31 cellular contexts compared by ENCODE assay signal in the genomic region with DNA sequence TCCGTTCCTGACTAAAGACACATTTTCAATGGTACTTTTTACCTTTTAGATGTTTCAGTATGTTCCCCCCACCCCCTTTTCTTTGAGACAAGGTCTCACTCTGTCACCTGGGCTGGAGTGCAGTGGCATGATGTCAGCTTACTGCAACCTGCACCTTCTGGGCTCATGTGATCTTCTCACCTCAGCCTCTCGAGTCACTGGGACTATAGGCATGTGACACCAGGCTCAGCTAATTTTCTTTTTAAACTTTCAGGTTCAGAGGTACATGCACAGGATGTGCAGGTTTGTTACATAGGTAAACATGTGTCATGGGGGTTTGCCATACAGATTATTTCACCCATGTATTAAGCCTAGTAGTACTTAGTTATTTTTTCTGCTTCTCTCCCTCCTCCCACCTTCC.
DNase-seq lines count a peak whose midpoint lies in the region; ATAC-seq and TF ChIP-seq lines count a peak whose summit lies in the region.
"Had no signal": no experiment of that assay in that cellular context is flagged by ENCODE, and none has a peak within 500 bp of the region (broad histone marks: within the 10 kb centered on the region; RNA-seq: fewer than 3 reads in every experiment).

No MANE protein-coding gene starts in this region.

- H3K79me2 ChIP-seq in MM.1S (ENCODE audit: low read length) = no peaks in the 10 kb centered on the region

- 0 out of 2 replicates have a peak overlapping the region, but pooled peaks have one; percentile 8 for H3K4me2 ChIP-seq in MM.1S (ENCODE audit: low read depth, low read length)
- H3K4me2 ChIP-seq: KMS-11 had no signal

- peaks cover 32% of the 10 kb centered on the region for H3K4me1 Mint-ChIP-seq in activated naive CD8-positive, alpha-beta T cell treated with anti-CD3 and anti-CD28 coated beads, Interleukin-2, amount 10 ng/mL, durations not matched to agents 7 days and 5 days
- peaks cover 40% of the 10 kb centered on the region for H3K4me1 Mint-ChIP-seq in activated naive CD8-positive, alpha-beta T cell treated with anti-CD3 and anti-CD28 coated beads, Interleukin-2, amount 50 U/mL, for 24 hours
- peaks cover 38% of the 10 kb centered on the region for H3K4me1 Mint-ChIP-seq in central memory CD8-positive, alpha-beta T cell

- ATAC-seq in activated naive CD8-positive, alpha-beta T cell treated with anti-CD3 and anti-CD28 coated beads, Interleukin-2, amount 10 ng/mL, durations not matched to agents 7 days and 5 days (ENCODE audit: low read depth) = no peak
- ATAC-seq in activated naive CD8-positive, alpha-beta T cell treated with anti-CD3 and anti-CD28 coated beads, Interleukin-2, amount 50 U/mL, for 24 hours = no peak
- ATAC-seq in central memory CD8-positive, alpha-beta T cell (replicated peaks; ENCODE audit: extremely low read depth, poor library complexity, severe bottlenecking) = peak; percentile 65
- ATAC-seq in GM18517 (IDR thresholded peaks at IDR 0.05; ENCODE audit: unreplicated experiment) (no peak), HG03095 (IDR thresholded peaks at IDR 0.05; ENCODE audit: unreplicated experiment) (no peak)
- ATAC-seq: body of pancreas, esophagus mucosa, left lobe of liver had no signal

- peaks cover 63% of the 10 kb centered on the region for H3K4me1 ChIP-seq in MM.1S (ENCODE audit: low read length)
- H3K4me1 ChIP-seq: right atrium auricular region, SJCRH30, testis had no signal

- no peaks in the 10 kb centered on the region for H3K9me2 ChIP-seq in MM.1S (replicated peaks; ENCODE audit: insufficient read depth, low read length)

- no peak overlapping the region for H3K4me3 Mint-ChIP-seq in activated naive CD8-positive, alpha-beta T cell treated with anti-CD3 and anti-CD28 coated beads, Interleukin-2, amount 10 ng/mL, durations not matched to agents 7 days and 5 days
- no peak overlapping the region for H3K4me3 Mint-ChIP-seq in activated naive CD8-positive, alpha-beta T cell treated with anti-CD3 and anti-CD28 coated beads, Interleukin-2, amount 50 U/mL, for 24 hours
- peak overlapping the region; percentile 60 for H3K4me3 Mint-ChIP-seq in central memory CD8-positive, alpha-beta T cell
- H3K4me3 Mint-ChIP-seq: activated naive CD4-positive, alpha-beta T cell treated with anti-CD3 and anti-CD28 coated beads for 36 hours; activated T-helper 1 cell treated with anti-CD3 and anti-CD28 coated beads, Interleukin-12 subunit alpha, Interleukin-12 subunit beta, Interleukin-2, Interleukin-4 antibody, amounts not matched to agents 30 ng/mL and 10 ng/mL and 1 ng/mL, durations not matched to agents 14 hours and 24 hours and 36 hours had no signal

- no peak for TF ChIP-seq CTCF in MM.1S (IDR thresholded peaks at IDR 0.05; ENCODE audit: low read length)

- no peak for DNase-seq in activated naive CD8-positive, alpha-beta T cell treated with anti-CD3 and anti-CD28 coated beads, Interleukin-2, amount 10 ng/mL, durations not matched to agents 7 days and 5 days
- no peak for DNase-seq in activated naive CD8-positive, alpha-beta T cell treated with anti-CD3 and anti-CD28 coated beads, Interleukin-2, amount 50 U/mL, for 24 hours
- DNase-seq in MM.1S = peak; percentile 58
- DNase-seq in central memory CD8-positive, alpha-beta T cell (ENCODE audit: low spot score in 2 of 2) = no peak
- DNase-seq in NCI-H226 = no peak
- no peak for DNase-seq in activated naive CD4-positive, alpha-beta T cell treated with Interleukin-2 at 50 U/mL for 16 hours
- DNase-seq: activated CD4-positive, alpha-beta T cell treated with anti-CD3 and anti-CD28 coated beads, Interleukin-2, amount 50 U/mL, for 4 hours; AML-193; body of pancreas; cerebellar nuclear complex; dermis blood vessel endothelial cell; DND-41; glutamatergic neuron; NCI-H1436 treated with DMSO at 0.1 percent for 48 hours; NCI-H82; posterior cingulate gyrus; RPMI8226; SJCRH30; small intestine; SW 1271; T1000; testis had no signal

- H3K9me3 ChIP-seq in MM.1S (replicated peaks; ENCODE audit: insufficient read depth, low read length) = no peaks in the 10 kb centered on the region
- H3K9me3 ChIP-seq: body of pancreas, neutrophil, right atrium auricular region, SJCRH30, testis had no signal

- no peak overlapping the region for H2AFZ ChIP-seq in MM.1S (ENCODE audit: low read length)

- peaks cover 1% of the 10 kb centered on the region for H3K9me3 Mint-ChIP-seq in activated naive CD8-positive, alpha-beta T cell treated with anti-CD3 and anti-CD28 coated beads, Interleukin-2, amount 10 ng/mL, durations not matched to agents 7 days and 5 days
- H3K9me3 Mint-ChIP-seq in activated naive CD8-positive, alpha-beta T cell treated with anti-CD3 and anti-CD28 coated beads, Interleukin-2, amount 50 U/mL, for 24 hours = no peaks in the 10 kb centered on the region
- H3K9me3 Mint-ChIP-seq in central memory CD8-positive, alpha-beta T cell = no peaks in the 10 kb centered on the region

- H3K27ac ChIP-seq in MM.1S (ENCODE audit: low read length) = peak overlapping the region; percentile 95; the same call in 1 of the 2 replicates
- H3K27ac ChIP-seq: body of pancreas, KMS-11, neutrophil, right atrium auricular region, SJCRH30, testis had no signal

- H3F3A ChIP-seq in MM.1S (ENCODE audit: insufficient read depth, low read length) = peaks cover 34% of the 10 kb centered on the region

- no peak overlapping the region for H3K4me3 ChIP-seq in MM.1S (ENCODE audit: low read length)
- H3K4me3 ChIP-seq: body of pancreas, right atrium auricular region, SJCRH30, testis had no signal

- H3K36me3 Mint-ChIP-seq in activated naive CD8-positive, alpha-beta T cell treated with anti-CD3 and anti-CD28 coated beads, Interleukin-2, amount 10 ng/mL, durations not matched to agents 7 days and 5 days = peaks cover 20% of the 10 kb centered on the region
- peaks cover 8% of the 10 kb centered on the region for H3K36me3 Mint-ChIP-seq in activated naive CD8-positive, alpha-beta T cell treated with anti-CD3 and anti-CD28 coated beads, Interleukin-2, amount 50 U/mL, for 24 hours (ENCODE audit: low read depth)
- peaks cover 3% of the 10 kb centered on the region for H3K36me3 Mint-ChIP-seq in central memory CD8-positive, alpha-beta T cell (ENCODE audit: insufficient read depth)

- no peaks in the 10 kb centered on the region for H4K20me1 ChIP-seq in MM.1S (ENCODE audit: insufficient read depth, low read length)

- H3K27ac Mint-ChIP-seq in activated naive CD8-positive, alpha-beta T cell treated with anti-CD3 and anti-CD28 coated beads, Interleukin-2, amount 10 ng/mL, durations not matched to agents 7 days and 5 days = peak overlapping the region; percentile 32
- H3K27ac Mint-ChIP-seq in activated naive CD8-positive, alpha-beta T cell treated with anti-CD3 and anti-CD28 coated beads, Interleukin-2, amount 50 U/mL, for 24 hours = no peak overlapping the region
- H3K27ac Mint-ChIP-seq in central memory CD8-positive, alpha-beta T cell (ENCODE audit: low read depth) = peak overlapping the region; percentile 56
- H3K27ac Mint-ChIP-seq: activated naive CD4-positive, alpha-beta T cell treated with anti-CD3 and anti-CD28 coated beads for 36 hours; activated T-helper 1 cell treated with anti-CD3 and anti-CD28 coated beads, Interleukin-12 subunit alpha, Interleukin-12 subunit beta, Interleukin-2, Interleukin-4 antibody, amounts not matched to agents 30 ng/mL and 10 ng/mL and 1 ng/mL, durations not matched to agents 14 hours and 24 hours and 36 hours had no signal

- H3K36me3 ChIP-seq in MM.1S (replicated peaks; ENCODE audit: insufficient read depth, low read length) = no peaks in the 10 kb centered on the region
- H3K36me3 ChIP-seq: neutrophil, right atrium auricular region, SJCRH30 had no signal

- H3K27me3 ChIP-seq in MM.1S (replicated peaks; ENCODE audit: insufficient read depth, low read length) = no peaks in the 10 kb centered on the region
- H3K27me3 ChIP-seq: body of pancreas, neutrophil, right atrium auricular region, SJCRH30, testis had no signal

- no peak overlapping the region for H3K9ac ChIP-seq in MM.1S (ENCODE audit: low read length)
- H3K9ac ChIP-seq: KMS-11 had no signal

- H3K27me3 Mint-ChIP-seq in activated naive CD8-positive, alpha-beta T cell treated with anti-CD3 and anti-CD28 coated beads, Interleukin-2, amount 10 ng/mL, durations not matched to agents 7 days and 5 days = no peaks in the 10 kb centered on the region
- H3K27me3 Mint-ChIP-seq in activated naive CD8-positive, alpha-beta T cell treated with anti-CD3 and anti-CD28 coated beads, Interleukin-2, amount 50 U/mL, for 24 hours = no peaks in the 10 kb centered on the region
- no peaks in the 10 kb centered on the region for H3K27me3 Mint-ChIP-seq in central memory CD8-positive, alpha-beta T cell

- POLR2A ChIA-PET in activated naive CD8-positive, alpha-beta T cell treated with anti-CD3 and anti-CD28 coated beads, Interleukin-2, amount 10 ng/mL, durations not matched to agents 7 days and 5 days (lab: Charles Lee) = no interaction called here
